In genomic region chr13:77789386-77789785, GRCh38 we compare ENCODE assay signal across 17 cellular contexts.
"Had no signal": no experiment of that assay in that cellular context is flagged by ENCODE, and none has a peak within 500 bp of the region (broad histone marks: within the 10 kb centered on the region; RNA-seq: fewer than 3 reads in every experiment).

No MANE protein-coding gene starts in this region.

- DNase-seq: activated CD4-positive, alpha-beta T cell treated with anti-CD3 and anti-CD28 coated beads, Interleukin-2, amount 10 ng/mL, durations not matched to agents 24 days and 14 days; activated CD8-positive, alpha-beta T cell treated with anti-CD3 and anti-CD28 coated beads for 36 hours; activated naive CD4-positive, alpha-beta T cell; activated naive CD8-positive, alpha-beta T cell treated with anti-CD3 and anti-CD28 coated beads, Interleukin-2, amount 10 ng/mL, durations not matched to agents 7 days and 5 days; activated T-cell treated with anti-CD3 and anti-CD28 coated beads, Interleukin-2, amount 50 U/mL, for 1 hour; amygdala; effector memory CD8-positive, alpha-beta T cell; esophagus squamous epithelium; left cardiac atrium; mesendoderm; nucleus accumbens; posterior cingulate gyrus; sigmoid colon; stimulated activated naive B cell treated with anti-CD40 and anti-IgM and Interleukin-4, amounts not matched to agents 10 μg/mL and 1 μg/mL and 100 μg/mL, for 72 hours; thyroid gland had no signal

- ATAC-seq: activated CD8-positive, alpha-beta T cell treated with anti-CD3 and anti-CD28 coated beads for 36 hours; activated T-helper 17 cell treated with anti-CD3 and anti-CD28 coated beads, Interleukin-2, amount 50 U/mL, for 72 hours; effector memory CD8-positive, alpha-beta T cell; left cardiac atrium; stimulated activated naive B cell treated with anti-CD40 and anti-IgM and Interleukin-4, amounts not matched to agents 10 μg/mL and 1 μg/mL and 100 μg/mL, for 72 hours had no signal

- FAIRE-seq: islet of Langerhans had no signal
